Comparison of ENCODE assay signal across 17 cellular contexts in genomic region chr7:41448104-41448503, GRCh38.
A peak's percentile ranks its signal among the peaks of the same experiment; 100 is the strongest.
DNase-seq lines count a peak whose midpoint lies in the region; ATAC-seq lines count a peak whose summit lies in the region.
"Had no signal": no experiment of that assay in that cellular context is flagged by ENCODE, and none has a peak within 500 bp of the region (broad histone marks: within the 10 kb centered on the region; RNA-seq: fewer than 3 reads in every experiment).

No MANE protein-coding gene starts in this region.

- peak; percentile 87 to 91 for ATAC-seq in right cardiac atrium
- no peak for ATAC-seq in GM18498 (IDR thresholded peaks at IDR 0.05; ENCODE audit: unreplicated experiment)
- ATAC-seq: activated T-cell treated with anti-CD3 and anti-CD28 coated beads, Interleukin-2, amount 50 U/mL, for 72 hours; Panc1 had no signal

- CTCF ChIA-PET in activated CD4-positive, alpha-beta T cell treated with anti-CD3 and anti-CD28 coated beads, Interleukin-2, amount 10 ng/mL, durations not matched to agents 7 days and 5 days (lab: Charles Lee) = no interaction called here

- no peak overlapping the region for H3K9ac ChIP-seq in subcutaneous abdominal adipose tissue (ENCODE audit: low read length in 5 of 5)
- H3K9ac ChIP-seq: BLaER1 had no signal

- H3K27me3 Mint-ChIP-seq in activated CD4-positive, alpha-beta T cell treated with anti-CD3 and anti-CD28 coated beads, Interleukin-2, amount 10 ng/mL, durations not matched to agents 7 days and 5 days = no peaks in the 10 kb centered on the region
- H3K27me3 Mint-ChIP-seq: activated CD4-positive, alpha-beta memory T cell treated with anti-CD3 and anti-CD28 coated beads, Interleukin-2, amount 10 ng/mL, durations not matched to agents 7 days and 5 days had no signal

- H3K27ac Mint-ChIP-seq in activated CD4-positive, alpha-beta T cell treated with anti-CD3 and anti-CD28 coated beads, Interleukin-2, amount 10 ng/mL, durations not matched to agents 7 days and 5 days = no peak overlapping the region
- H3K27ac Mint-ChIP-seq: activated CD4-positive, alpha-beta memory T cell treated with anti-CD3 and anti-CD28 coated beads, Interleukin-2, amount 10 ng/mL, durations not matched to agents 7 days and 5 days; activated T-cell treated with anti-CD3 and anti-CD28 coated beads, Interleukin-2, amount 50 U/mL, for 72 hours had no signal

- no peaks in the 10 kb centered on the region for H3K9me3 Mint-ChIP-seq in activated CD4-positive, alpha-beta T cell treated with anti-CD3 and anti-CD28 coated beads, Interleukin-2, amount 10 ng/mL, durations not matched to agents 7 days and 5 days

- H3K36me3 ChIP-seq in subcutaneous abdominal adipose tissue (ENCODE audit: control insufficient read depth in 5 of 5, insufficient read depth in 5 of 5, low read length in 5 of 5) = no peaks in the 10 kb centered on the region
- H3K36me3 ChIP-seq: BLaER1, suprapubic skin had no signal

- H3K27ac ChIP-seq in right cardiac atrium (ENCODE audit: low read length) (no peak overlapping the region), subcutaneous abdominal adipose tissue (ENCODE audit: low read depth, low read length) (peak overlapping the region; percentile 66)
- H3K27ac ChIP-seq: BLaER1, suprapubic skin had no signal

- H3K4me3 ChIP-seq in right cardiac atrium (ENCODE audit: low read length) = no peak overlapping the region
- no peak overlapping the region for H3K4me3 ChIP-seq in subcutaneous abdominal adipose tissue (ENCODE audit: low read depth in 1 of 5, low read length in 5 of 5)
- H3K4me3 ChIP-seq: BLaER1, suprapubic skin had no signal

- H3K36me3 Mint-ChIP-seq in activated CD4-positive, alpha-beta T cell treated with anti-CD3 and anti-CD28 coated beads, Interleukin-2, amount 10 ng/mL, durations not matched to agents 7 days and 5 days (ENCODE audit: low read depth) = no peaks in the 10 kb centered on the region

- peaks cover 3% of the 10 kb centered on the region for H3K4me1 ChIP-seq in right cardiac atrium (ENCODE audit: control insufficient read depth, insufficient read depth, low read length)
- H3K4me1 ChIP-seq in subcutaneous abdominal adipose tissue (ENCODE audit: control insufficient read depth in 5 of 5, insufficient read depth in 5 of 5, low read length in 5 of 5) = peaks cover 0 to 25% (median 18%) of the 10 kb centered on the region in 5 donors
- H3K4me1 ChIP-seq: BLaER1, suprapubic skin had no signal

- H3K4me3 Mint-ChIP-seq in activated CD4-positive, alpha-beta T cell treated with anti-CD3 and anti-CD28 coated beads, Interleukin-2, amount 10 ng/mL, durations not matched to agents 7 days and 5 days = no peak overlapping the region
- H3K4me3 Mint-ChIP-seq: activated CD4-positive, alpha-beta memory T cell treated with anti-CD3 and anti-CD28 coated beads, Interleukin-2, amount 10 ng/mL, durations not matched to agents 7 days and 5 days; activated T-cell treated with anti-CD3 and anti-CD28 coated beads, Interleukin-2, amount 50 U/mL, for 72 hours had no signal

- no peaks in the 10 kb centered on the region for H3K27me3 ChIP-seq in right cardiac atrium (ENCODE audit: control insufficient read depth, insufficient read depth)
- no peaks in the 10 kb centered on the region for H3K27me3 ChIP-seq in subcutaneous abdominal adipose tissue (ENCODE audit: control insufficient read depth in 5 of 5, insufficient read depth in 4 of 5, low read length in 5 of 5)
- H3K27me3 ChIP-seq: BLaER1, suprapubic skin had no signal

- intact Hi-C loops in right cardiac atrium (cut with DNase I) = no loop called here

- DNase-seq in LHCN-M2 (ENCODE audit: low read depth) (peak; percentile 45), dedifferentiated amniotic fluid mesenchymal stem cell (ENCODE audit: extremely low spot score) (peak; percentile 37), right cardiac atrium (no peak), NAMALWA (ENCODE audit: low spot score) (no peak)
- DNase-seq in activated CD4-positive, alpha-beta T cell treated with anti-CD3 and anti-CD28 coated beads, Interleukin-2, amount 10 ng/mL, durations not matched to agents 7 days and 5 days = no peak
- DNase-seq: activated CD4-positive, alpha-beta memory T cell treated with anti-CD3 and anti-CD28 coated beads, Interleukin-2, amount 10 ng/mL, durations not matched to agents 7 days and 5 days; activated T-cell treated with anti-CD3 and anti-CD28 coated beads, Interleukin-2, amount 50 U/mL, for 72 hours; glutamatergic neuron; islet precursor cell; midbrain; NCI-H1092; NCI-H748 treated with DMSO at 0.1 percent for 48 hours had no signal

- H3K9me3 ChIP-seq in right cardiac atrium (ENCODE audit: control insufficient read depth, low read length) = no peaks in the 10 kb centered on the region
- no peaks in the 10 kb centered on the region for H3K9me3 ChIP-seq in subcutaneous abdominal adipose tissue (ENCODE audit: control insufficient read depth in 5 of 5, low read length in 5 of 5)
- H3K9me3 ChIP-seq: BLaER1, suprapubic skin had no signal

- POLR2A ChIA-PET in activated CD4-positive, alpha-beta T cell treated with anti-CD3 and anti-CD28 coated beads, Interleukin-2, amount 10 ng/mL, durations not matched to agents 7 days and 5 days (lab: Charles Lee) = no interaction called here

- H3K4me1 Mint-ChIP-seq in activated CD4-positive, alpha-beta T cell treated with anti-CD3 and anti-CD28 coated beads, Interleukin-2, amount 10 ng/mL, durations not matched to agents 7 days and 5 days = no peaks in the 10 kb centered on the region
- H3K4me1 Mint-ChIP-seq: activated CD4-positive, alpha-beta memory T cell treated with anti-CD3 and anti-CD28 coated beads, Interleukin-2, amount 10 ng/mL, durations not matched to agents 7 days and 5 days had no signal

Comparison
In these comparisons a context has a peak if more than half of its experiments do, and no peak if none do; other contexts are left out.
1. DNase-seq: peak in LHCN-M2 (single experiment) and dedifferentiated amniotic fluid mesenchymal stem cell (single experiment); none in right cardiac atrium (0 of 3), activated CD4-positive, alpha-beta T cell treated with anti-CD3 and anti-CD28 coated beads, Interleukin-2, amount 10 ng/mL, durations not matched to agents 7 days and 5 days (single experiment) and NAMALWA (single experiment).